10 cellular contexts compared by ENCODE assay signal in genomic region chr1:152112101-152112884, GRCh38. TPM values are rescaled to one million over a fixed set of nuclear protein-coding genes. Genes with fewer than 3 reads are reported as not detected.
DNase-seq lines count a peak whose midpoint lies in the region; ATAC-seq and TF ChIP-seq lines count a peak whose summit lies in the region.
"Had no signal": no experiment of that assay in that cellular context is flagged by ENCODE, and none has a peak within 500 bp of the region (broad histone marks: within the 10 kb centered on the region; RNA-seq: fewer than 3 reads in every experiment).

No MANE protein-coding gene starts in this region.

- ATAC-seq in GM18502 (IDR thresholded peaks at IDR 0.05; ENCODE audit: poor library complexity, unreplicated experiment), result no peak
- ATAC-seq in GM18519 (IDR thresholded peaks at IDR 0.05; ENCODE audit: low FRiP score, unreplicated experiment), result no peak

- no peaks in the 10 kb centered on the region for H3K36me3 ChIP-seq in stomach
- H3K36me3 ChIP-seq: adrenal gland had no signal

- peaks cover 12 to 22% (median 18%) of the 10 kb centered on the region in 4 donors for H3K9me3 ChIP-seq in stomach
- H3K9me3 ChIP-seq: adrenal gland had no signal

- WGBS in stomach, 5 donors, result 2 to 4% (median 3%) methylated on average over 51 to 53 of the region's 53 CpGs

- H3K4me3 Mint-ChIP-seq in activated CD4-positive, alpha-beta memory T cell treated with anti-CD3 and anti-CD28 coated beads for 36 hours, result no peak overlapping the region
- no peak overlapping the region for H3K4me3 Mint-ChIP-seq in activated CD4-positive, alpha-beta memory T cell treated with anti-CD3 and anti-CD28 coated beads, Interleukin-2, amount 10 ng/mL, durations not matched to agents 7 days and 5 days

- peak; percentile 18 for DNase-seq in activated CD4-positive, alpha-beta memory T cell treated with anti-CD3 and anti-CD28 coated beads for 36 hours
- DNase-seq in activated CD4-positive, alpha-beta memory T cell treated with anti-CD3 and anti-CD28 coated beads, Interleukin-2, amount 10 ng/mL, durations not matched to agents 7 days and 5 days, result no peak
- DNase-seq in NCI-H69 (lab: John Stamatoyannopoulos, UW) (peak; percentile 65), foreskin fibroblast (peak; percentile 16 to 46), stomach (no peak), NCI-H1092 (lab: John Stamatoyannopoulos, UW) (no peak)
- DNase-seq: adrenal gland had no signal

- no peak overlapping the region for H3K27ac Mint-ChIP-seq in activated CD4-positive, alpha-beta memory T cell treated with anti-CD3 and anti-CD28 coated beads for 36 hours
- H3K27ac Mint-ChIP-seq in activated CD4-positive, alpha-beta memory T cell treated with anti-CD3 and anti-CD28 coated beads, Interleukin-2, amount 10 ng/mL, durations not matched to agents 7 days and 5 days, result no peak overlapping the region
- H3K27ac Mint-ChIP-seq: progenitor cell of endocrine pancreas had no signal

- TF ChIP-seq CTCF in foreskin fibroblast (IDR thresholded peaks at IDR 0.05; ENCODE audit: low read depth, low read length), result no peak
- TF ChIP-seq CTCF in stomach (IDR thresholded peaks at IDR 0.05), result no peak

- H3K4me1 ChIP-seq in stomach, result peaks cover 33 to 57% (median 45%) of the 10 kb centered on the region in 4 donors

- no peaks in the 10 kb centered on the region for H3K9me3 Mint-ChIP-seq in activated CD4-positive, alpha-beta memory T cell treated with anti-CD3 and anti-CD28 coated beads for 36 hours
- peaks cover 4% of the 10 kb centered on the region for H3K9me3 Mint-ChIP-seq in activated CD4-positive, alpha-beta memory T cell treated with anti-CD3 and anti-CD28 coated beads, Interleukin-2, amount 10 ng/mL, durations not matched to agents 7 days and 5 days

- no peak for TF ChIP-seq POLR2A in stomach (IDR thresholded peaks at IDR 0.05)

- H3K27ac ChIP-seq in stomach, result no peak overlapping the region
- H3K27ac ChIP-seq: adrenal gland had no signal

- H3K4me1 Mint-ChIP-seq in activated CD4-positive, alpha-beta memory T cell treated with anti-CD3 and anti-CD28 coated beads for 36 hours (ENCODE audit: low read depth), result no peaks in the 10 kb centered on the region
- peaks cover 7% of the 10 kb centered on the region for H3K4me1 Mint-ChIP-seq in activated CD4-positive, alpha-beta memory T cell treated with anti-CD3 and anti-CD28 coated beads, Interleukin-2, amount 10 ng/mL, durations not matched to agents 7 days and 5 days

- H3K36me3 Mint-ChIP-seq in activated CD4-positive, alpha-beta memory T cell treated with anti-CD3 and anti-CD28 coated beads for 36 hours, result peaks cover 4% of the 10 kb centered on the region
- no peaks in the 10 kb centered on the region for H3K36me3 Mint-ChIP-seq in activated CD4-positive, alpha-beta memory T cell treated with anti-CD3 and anti-CD28 coated beads, Interleukin-2, amount 10 ng/mL, durations not matched to agents 7 days and 5 days (ENCODE audit: low read depth)

- H3K27me3 ChIP-seq in stomach, result peaks cover 36 to 100% (median 86%) of the 10 kb centered on the region in 3 donors

- no peak for TF ChIP-seq EP300 in stomach (IDR thresholded peaks at IDR 0.05)

- intact Hi-C loops in activated CD4-positive, alpha-beta memory T cell treated with anti-CD3 and anti-CD28 coated beads for 36 hours (cut with micrococcal nuclease), result loop anchor here (10.0 kb wide), 1 partner anchor 73 kb away; no protein-coding TSS in a partner anchor
- intact Hi-C loops in stomach (cut with DNase I; ENCODE audit: low total_unique reads), result no loop called here

- peaks cover 21% of the 10 kb centered on the region for H3K27me3 Mint-ChIP-seq in activated CD4-positive, alpha-beta memory T cell treated with anti-CD3 and anti-CD28 coated beads for 36 hours
- H3K27me3 Mint-ChIP-seq in activated CD4-positive, alpha-beta memory T cell treated with anti-CD3 and anti-CD28 coated beads, Interleukin-2, amount 10 ng/mL, durations not matched to agents 7 days and 5 days, result peaks cover 16% of the 10 kb centered on the region

- CTCF ChIA-PET in activated CD4-positive, alpha-beta memory T cell treated with anti-CD3 and anti-CD28 coated beads for 36 hours (lab: Charles Lee), result interaction anchor here (0.7 to 6.6 kb wide), 10 partner anchors 14 to 346 kb away, joined by 3 to 41 read pairs (median 6); no protein-coding TSS in a partner anchor
- CTCF ChIA-PET in activated CD4-positive, alpha-beta memory T cell treated with anti-CD3 and anti-CD28 coated beads, Interleukin-2, amount 10 ng/mL, durations not matched to agents 7 days and 5 days (lab: Charles Lee), result interaction anchor here (0.6 to 2.8 kb wide), 5 partner anchors 44 to 114 kb away, joined by 3 to 10 read pairs (median 4); partner anchors contain the start of gene S100A11

- POLR2A ChIA-PET in activated CD4-positive, alpha-beta memory T cell treated with anti-CD3 and anti-CD28 coated beads for 36 hours (lab: Charles Lee), result no interaction called here
- POLR2A ChIA-PET in activated CD4-positive, alpha-beta memory T cell treated with anti-CD3 and anti-CD28 coated beads, Interleukin-2, amount 10 ng/mL, durations not matched to agents 7 days and 5 days (lab: Charles Lee), result interaction anchor here (0.6 kb wide), 1 partner anchor 12 kb away, joined by 4 read pairs; no protein-coding TSS in a partner anchor

- H3K4me3 ChIP-seq in foreskin fibroblast (ENCODE audit: low read depth in 1 of 2, low read length in 2 of 2) (peak overlapping the region; percentile 10 to 43), stomach (peak overlapping the region; percentile 42 to 65 (median 53))

RNA-seq across cellular contexts. Expression of gene TCHH, which starts 3.0 kb away (rescaled TPM):
- not detected for total RNA-seq in activated CD4-positive, alpha-beta memory T cell treated with anti-CD3 and anti-CD28 coated beads for 36 hours
- total RNA-seq in activated CD4-positive, alpha-beta memory T cell treated with anti-CD3 and anti-CD28 coated beads, Interleukin-2, amount 10 ng/mL, durations not matched to agents 7 days and 5 days, result under 1 TPM; 0.05 TPM
- total RNA-seq in stomach, result not detected
- under 1 TPM in 1 of 3 donors, not detected in 2; 0.13 TPM for polyA plus RNA-seq in stomach
- total RNA-seq: progenitor cell of endocrine pancreas had no signal

RNA-seq across cellular contexts. Expression of gene TCHHL1, which starts 23.4 kb away (rescaled TPM):
- not detected for total RNA-seq in activated CD4-positive, alpha-beta memory T cell treated with anti-CD3 and anti-CD28 coated beads for 36 hours
- not detected for total RNA-seq in activated CD4-positive, alpha-beta memory T cell treated with anti-CD3 and anti-CD28 coated beads, Interleukin-2, amount 10 ng/mL, durations not matched to agents 7 days and 5 days
- total RNA-seq in stomach, result under 1 TPM in 1 of 5 donors, not detected in 4; 0.18 TPM
- polyA plus RNA-seq in stomach, result not detected
- total RNA-seq: adrenal gland, progenitor cell of endocrine pancreas had no signal
- polyA plus RNA-seq: adrenal gland had no signal

RNA-seq across cellular contexts. Expression of gene RPTN, which starts 46.7 kb away (rescaled TPM):
- total RNA-seq in activated CD4-positive, alpha-beta memory T cell treated with anti-CD3 and anti-CD28 coated beads for 36 hours, result not detected
- total RNA-seq in activated CD4-positive, alpha-beta memory T cell treated with anti-CD3 and anti-CD28 coated beads, Interleukin-2, amount 10 ng/mL, durations not matched to agents 7 days and 5 days, result not detected
- total RNA-seq in stomach, result not detected
- under 1 TPM in 1 of 3 donors, not detected in 2; 0.31 TPM for polyA plus RNA-seq in stomach
- total RNA-seq: adrenal gland, progenitor cell of endocrine pancreas had no signal
- polyA plus RNA-seq: adrenal gland had no signal

Comparison
In these comparisons a context has a peak if more than half of its experiments do, and no peak if none do; other contexts are left out.
1. DNase-seq: peak in activated CD4-positive, alpha-beta memory T cell treated with anti-CD3 and anti-CD28 coated beads for 36 hours (single experiment), NCI-H69 (single experiment) and foreskin fibroblast (2 of 2); none in activated CD4-positive, alpha-beta memory T cell treated with anti-CD3 and anti-CD28 coated beads, Interleukin-2, amount 10 ng/mL, durations not matched to agents 7 days and 5 days (single experiment), stomach (single experiment) and NCI-H1092 (single experiment).